Comparison of ENCODE assay signal across 9 cellular contexts in the genomic region with DNA sequence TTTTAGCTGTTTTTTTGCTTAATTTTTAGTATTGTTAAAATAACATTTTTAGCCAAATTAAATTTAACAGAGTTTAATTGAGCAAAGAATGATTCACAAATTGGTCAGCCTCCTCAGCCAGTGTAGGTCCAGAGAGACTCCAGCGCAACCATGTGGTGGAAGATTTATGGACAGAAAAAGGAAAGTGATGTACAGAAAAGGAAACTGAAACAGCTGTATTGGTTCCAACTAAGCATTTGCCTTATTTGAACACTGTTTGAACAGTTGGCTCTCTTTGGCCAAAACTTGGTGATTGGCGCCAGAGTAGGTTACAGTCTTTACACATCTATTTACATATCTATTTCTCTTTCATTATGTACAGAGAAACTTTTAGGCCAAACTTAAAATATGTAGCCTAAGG. TPM values are rescaled to one million over a fixed set of nuclear protein-coding genes. Genes with fewer than 3 reads are reported as not detected.
DNase-seq lines count a peak whose midpoint lies in the region; ATAC-seq, FAIRE-seq and TF ChIP-seq lines count a peak whose summit lies in the region.
"Had no signal": no experiment of that assay in that cellular context is flagged by ENCODE, and none has a peak within 500 bp of the region (broad histone marks: within the 10 kb centered on the region; RNA-seq: fewer than 3 reads in every experiment).

No MANE protein-coding gene starts in this region.

- no TSS peak for BruUV-seq in PC-9 (replicated peaks; lab: Mats Ljungman, UMichigan)

- intact Hi-C loops in CD14-positive monocyte (cut with micrococcal nuclease) (no loop called here), PC-9 (cut with micrococcal nuclease; ENCODE audit: unreplicated experiment) (no loop called here)

- H3K4me2 ChIP-seq in PC-9 = no peak overlapping the region

- FAIRE-seq in bronchial epithelial cell (lab: Jason Lieb, UNC) = no peak

- peak overlapping the region in 2 of 7 donors; percentile 9 to 26 for H3K27ac Mint-ChIP-seq in CD14-positive monocyte

- H3F3A ChIP-seq in PC-9 (ENCODE audit: insufficient read depth, low read depth) = no peaks in the 10 kb centered on the region

- ATAC-seq in GM18870 (IDR thresholded peaks at IDR 0.05; ENCODE audit: unreplicated experiment) (peak; percentile 97), HG02973 (IDR thresholded peaks at IDR 0.05; ENCODE audit: unreplicated experiment) (peak; percentile 93)

- CTCF ChIA-PET in PC-9 (lab: Charles Lee) = no interaction called here

- no peaks in the 10 kb centered on the region for H3K9me2 ChIP-seq in PC-9 (ENCODE audit: insufficient read depth)

- H3K4me1 ChIP-seq in PC-9 (replicated peaks; ENCODE audit: insufficient read depth) = no peaks in the 10 kb centered on the region
- H3K4me1 ChIP-seq: SJSA1 had no signal

- peak overlapping the region in 1 of 2 donors; percentile 7 for H3K4me3 Mint-ChIP-seq in CD14-positive monocyte

- POLR2A ChIA-PET in PC-9 (lab: Charles Lee; ENCODE audit: unreplicated experiment) = no interaction called here

- H3K27ac ChIP-seq in PC-9 = no peak overlapping the region
- no peak overlapping the region for H3K27ac ChIP-seq in coronary artery
- H3K27ac ChIP-seq: SJSA1 had no signal

- DNase-seq in CD14-positive monocyte (ENCODE audit: low spot score) = no peak
- DNase-seq in NCI-H446 treated with DMSO at 0.1 percent for 48 hours (lab: John Stamatoyannopoulos, UW) = peak; percentile 65
- peak; percentile 40 for DNase-seq in bronchial epithelial cell (ENCODE audit: low read depth)
- no peak for DNase-seq in retinal pigment epithelial cell (ENCODE audit: low read depth)
- DNase-seq in PC-9 = no peak
- DNase-seq in coronary artery (ENCODE audit: low spot score) = no peak

- peaks cover 9 to 16% of the 10 kb centered on the region in 2 donors for H3K36me3 Mint-ChIP-seq in CD14-positive monocyte

- H3K36me3 ChIP-seq in bronchial epithelial cell (ENCODE audit: control insufficient read depth, insufficient read depth, low read length) = no peaks in the 10 kb centered on the region
- H3K36me3 ChIP-seq in PC-9 (ENCODE audit: low read depth) = no peaks in the 10 kb centered on the region
- H3K36me3 ChIP-seq: SJSA1 had no signal

- no peaks in the 10 kb centered on the region for H3K9me3 ChIP-seq in PC-9 (ENCODE audit: insufficient read depth, low read depth)
- H3K9me3 ChIP-seq: SJSA1 had no signal

- H3K9me3 Mint-ChIP-seq in CD14-positive monocyte = no peaks in the 10 kb centered on the region

- H3K4me3 ChIP-seq in bronchial epithelial cell (ENCODE audit: low read depth, low read length) (no peak overlapping the region), retinal pigment epithelial cell (ENCODE audit: low read length) (no peak overlapping the region), PC-9 (no peak overlapping the region), coronary artery (no peak overlapping the region)
- H3K4me3 ChIP-seq: SJSA1 had no signal

- H3K4me1 Mint-ChIP-seq in CD14-positive monocyte = peaks cover 29% of the 10 kb centered on the region

- H3K27me3 Mint-ChIP-seq in CD14-positive monocyte (ENCODE audit: low read depth in 3 of 3) = no peaks in the 10 kb centered on the region

- H2AFZ ChIP-seq in PC-9 = no peak overlapping the region

- H3K79me2 ChIP-seq in PC-9 (ENCODE audit: low read depth) = peaks cover 3% of the 10 kb centered on the region

- peak; percentile 31 for TF ChIP-seq CTCF in CD14-positive monocyte (IDR thresholded peaks at IDR 0.05)
- TF ChIP-seq CTCF in bronchial epithelial cell (IDR thresholded peaks at IDR 0.05; ENCODE audit: insufficient read depth, low read length, severe bottlenecking) = no peak
- TF ChIP-seq CTCF in retinal pigment epithelial cell (conservative IDR thresholded peaks at IDR 0.05; ENCODE audit: low read depth, low read length) = peak; percentile 12
- no peak for TF ChIP-seq CTCF in PC-9 (conservative IDR thresholded peaks at IDR 0.05)
- TF ChIP-seq CTCF in coronary artery (IDR thresholded peaks at IDR 0.05) = no peak

- H3K27me3 ChIP-seq in bronchial epithelial cell (ENCODE audit: control insufficient read depth, insufficient read depth, low read length) = no peaks in the 10 kb centered on the region
- no peaks in the 10 kb centered on the region for H3K27me3 ChIP-seq in PC-9 (ENCODE audit: insufficient read depth, low read depth)
- H3K27me3 ChIP-seq: SJSA1 had no signal

- H4K20me1 ChIP-seq in PC-9 (ENCODE audit: insufficient read depth) = no peaks in the 10 kb centered on the region

RNA-seq across cellular contexts. Expression of a gene that starts 19.4 kb away (rescaled TPM):
- polyA plus RNA-seq in CD14-positive monocyte = 10 to 100 TPM; 11.4 to 16.0 TPM
- 12.9 and 19.7 TPM in 2 replicates for total RNA-seq in bronchial epithelial cell
- 14.5 and 16.4 TPM in 2 replicates for total RNA-seq in PC-9 (2021)

RNA-seq across cellular contexts. Expression of a gene that starts 54.7 kb away (rescaled TPM):
- polyA plus RNA-seq in CD14-positive monocyte = 10 to 100 TPM; 17.5 to 18.3 TPM
- total RNA-seq in bronchial epithelial cell (22.4 and 23.2 TPM in 2 replicates), PC-9 (2021) (35.4 and 42.6 TPM in 2 replicates)

Comparison
In these comparisons a context has a peak if more than half of its experiments do, and no peak if none do; other contexts are left out.
1. DNase-seq: peak in NCI-H446 treated with DMSO at 0.1 percent for 48 hours (single experiment) and bronchial epithelial cell (single experiment); none in CD14-positive monocyte (single experiment), retinal pigment epithelial cell (single experiment), PC-9 (0 of 2) and coronary artery (single experiment).
2. CTCF ChIP-seq: peak in CD14-positive monocyte (single experiment) and retinal pigment epithelial cell (single experiment); none in bronchial epithelial cell (single experiment), PC-9 (single experiment) and coronary artery (single experiment).